Comparison of ENCODE assay signal across 21 cellular contexts in the genomic region with DNA sequence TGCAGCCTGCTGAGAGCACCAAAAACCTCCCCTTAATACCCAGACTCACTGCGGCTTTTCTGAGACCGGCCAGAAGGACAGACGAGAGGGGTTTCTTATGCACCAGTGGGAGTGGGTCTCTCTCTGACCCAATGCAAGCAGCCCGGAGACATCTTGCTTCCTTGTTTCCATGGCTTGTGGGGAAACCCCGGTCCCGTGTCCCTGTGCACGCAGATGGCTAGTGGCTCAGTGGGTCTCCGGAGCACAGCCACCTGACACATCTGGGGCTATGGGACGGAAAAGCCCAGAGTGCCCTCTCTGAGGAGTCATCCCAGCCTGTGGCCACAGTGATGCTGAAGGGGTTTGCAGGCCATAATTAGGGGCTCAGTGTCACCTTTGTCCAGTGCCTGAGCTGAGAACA.
"Had no signal": no experiment of that assay in that cellular context is flagged by ENCODE, and none has a peak within 500 bp of the region (broad histone marks: within the 10 kb centered on the region; RNA-seq: fewer than 3 reads in every experiment).

No MANE protein-coding gene starts in this region.

- H3K9me3 ChIP-seq: colonic mucosa, esophagus muscularis mucosa, gastroesophageal sphincter, heart left ventricle, left lung, pancreas, sigmoid colon, testis, tibial artery, upper lobe of left lung had no signal

- H3K36me3 ChIP-seq: colonic mucosa, esophagus muscularis mucosa, gastroesophageal sphincter, heart left ventricle, left lung, pancreas, sigmoid colon, tibial artery, upper lobe of left lung had no signal

- H3K27ac Mint-ChIP-seq: progenitor cell of endocrine pancreas; stimulated activated memory B cell treated with anti-CD40 and anti-IgM and Interleukin-4, amounts not matched to agents 10 μg/mL and 1 μg/mL and 100 μg/mL, for 72 hours had no signal

- H3K4me3 Mint-ChIP-seq: stimulated activated memory B cell treated with anti-CD40 and anti-IgM and Interleukin-4, amounts not matched to agents 10 μg/mL and 1 μg/mL and 100 μg/mL, for 72 hours had no signal

- H3K36me3 Mint-ChIP-seq: naive thymus-derived CD8-positive, alpha-beta T cell; stimulated activated memory B cell treated with anti-CD40 and anti-IgM and Interleukin-4, amounts not matched to agents 10 μg/mL and 1 μg/mL and 100 μg/mL, for 72 hours had no signal

- H3K9me3 Mint-ChIP-seq: naive thymus-derived CD8-positive, alpha-beta T cell had no signal

- DNase-seq: colonic mucosa; dermis blood vessel endothelial cell; effector memory CD4-positive, alpha-beta T cell; foreskin keratinocyte; heart left ventricle; left cardiac atrium; left lung; naive thymus-derived CD8-positive, alpha-beta T cell; pancreas; sigmoid colon; stimulated activated CD4-positive, alpha-beta T cell treated with anti-CD3 and anti-CD28 coated beads, Interleukin-2, amount 100 ng/mL, for 24 hours; stimulated activated CD4-positive, alpha-beta T cell treated with anti-CD3 and anti-CD28 coated beads, Interleukin-4, amount 100 ng/mL, for 24 hours; stimulated activated naive CD8-positive, alpha-beta T cell treated with anti-CD3 and anti-CD28 coated beads, Interleukin-15, Interleukin-2, amounts not matched to agents 100 U/mL and 50 U/mL, for 24 hours; testis; tibial artery; upper lobe of left lung had no signal

- H3K79me2 ChIP-seq: hepatocyte had no signal

- H3K27me3 Mint-ChIP-seq: progenitor cell of endocrine pancreas had no signal

- H3K4me3 ChIP-seq: colonic mucosa, esophagus muscularis mucosa, gastroesophageal sphincter, heart left ventricle, hepatocyte, left lung, pancreas, sigmoid colon, testis, tibial artery, upper lobe of left lung had no signal

- H3K4me2 ChIP-seq: hepatocyte had no signal

- H3K27ac ChIP-seq: colonic mucosa, esophagus muscularis mucosa, foreskin keratinocyte, gastroesophageal sphincter, heart left ventricle, hepatocyte, pancreas, sigmoid colon, testis, tibial artery, upper lobe of left lung had no signal

- H3K4me1 ChIP-seq: colonic mucosa, foreskin keratinocyte, gastroesophageal sphincter, pancreas, testis, tibial artery had no signal

- H3K27me3 ChIP-seq: colonic mucosa, pancreas, testis, upper lobe of left lung had no signal

- H2AFZ ChIP-seq: hepatocyte had no signal
